16 cellular contexts compared by ENCODE assay signal in genomic region chr1:53562983-53563379, GRCh38.
A peak's percentile ranks its signal among the peaks of the same experiment; 100 is the strongest.
DNase-seq lines count a peak whose midpoint lies in the region; ATAC-seq and TF ChIP-seq lines count a peak whose summit lies in the region.
"Had no signal": no experiment of that assay in that cellular context is flagged by ENCODE, and none has a peak within 500 bp of the region (broad histone marks: within the 10 kb centered on the region; RNA-seq: fewer than 3 reads in every experiment).

No MANE protein-coding gene starts in this region.

- no peaks in the 10 kb centered on the region for H3K36me3 ChIP-seq in Loucy (ENCODE audit: insufficient read depth, low read length)
- no peaks in the 10 kb centered on the region for H3K36me3 ChIP-seq in osteoblast (ENCODE audit: insufficient read depth, low read length)
- no peaks in the 10 kb centered on the region for H3K36me3 ChIP-seq in naive thymus-derived CD4-positive, alpha-beta T cell (ENCODE audit: control insufficient read depth in 2 of 3, insufficient read depth in 3 of 3, low read length in 3 of 3)
- H3K36me3 ChIP-seq: BLaER1 had no signal

- H3K4me1 Mint-ChIP-seq in activated CD4-positive, alpha-beta memory T cell treated with anti-CD3 and anti-CD28 coated beads for 36 hours (ENCODE audit: low read depth) = peaks cover 12% of the 10 kb centered on the region
- H3K4me1 Mint-ChIP-seq in activated CD4-positive, alpha-beta memory T cell treated with anti-CD3 and anti-CD28 coated beads, Interleukin-2, amount 10 ng/mL, durations not matched to agents 7 days and 5 days = peaks cover 12% of the 10 kb centered on the region
- H3K4me1 Mint-ChIP-seq in central memory CD8-positive, alpha-beta T cell = peaks cover 19% of the 10 kb centered on the region
- H3K4me1 Mint-ChIP-seq in naive thymus-derived CD4-positive, alpha-beta T cell = peaks cover 9 to 24% (median 21%) of the 10 kb centered on the region in 7 donors

- H3K27ac ChIP-seq in osteoblast (ENCODE audit: low read depth, low read length) = no peak overlapping the region
- no peak overlapping the region for H3K27ac ChIP-seq in naive thymus-derived CD4-positive, alpha-beta T cell (ENCODE audit: low read depth, low read length)
- H3K27ac ChIP-seq: BLaER1 had no signal

- H2AFZ ChIP-seq in Loucy (ENCODE audit: low read length) (no peak overlapping the region), osteoblast (ENCODE audit: low read length) (no peak overlapping the region)
- H2AFZ ChIP-seq: GM23338 had no signal

- H3K4me2 ChIP-seq in Loucy (ENCODE audit: low read depth, low read length, poor library complexity, severe bottlenecking) (peak overlapping the region; percentile 86), osteoblast (ENCODE audit: insufficient read depth, low read length) (no peak overlapping the region)
- H3K4me2 ChIP-seq: BLaER1, GM23338 had no signal

- H3K79me2 ChIP-seq in Loucy (ENCODE audit: insufficient read depth, low read length) = no peaks in the 10 kb centered on the region
- no peaks in the 10 kb centered on the region for H3K79me2 ChIP-seq in osteoblast (ENCODE audit: insufficient read depth, low read length)

- H3K4me1 ChIP-seq in Loucy (ENCODE audit: insufficient read depth, low read length, poor library complexity, severe bottlenecking) (peaks cover 79% of the 10 kb centered on the region), osteoblast (ENCODE audit: insufficient read depth, low read length) (no peaks in the 10 kb centered on the region)
- H3K4me1 ChIP-seq in naive thymus-derived CD4-positive, alpha-beta T cell (ENCODE audit: control insufficient read depth in 2 of 2, insufficient read depth in 2 of 2, low read length in 2 of 2) = no peaks in the 10 kb centered on the region
- H3K4me1 ChIP-seq: BLaER1, Caco-2 had no signal

- H3K9me3 ChIP-seq in Loucy (ENCODE audit: insufficient read depth, low read depth, low read length) = peaks cover 4% of the 10 kb centered on the region; the same call in 1 of the 2 replicates
- H3K9me3 ChIP-seq in osteoblast (ENCODE audit: low read depth, low read length) = no peaks in the 10 kb centered on the region
- H3K9me3 ChIP-seq in naive thymus-derived CD4-positive, alpha-beta T cell (ENCODE audit: control insufficient read depth in 2 of 3, low read length in 3 of 3) = peaks cover 0 to 5% (median 0%) of the 10 kb centered on the region in 3 experiments
- H3K9me3 ChIP-seq: Caco-2 had no signal

- peak; percentile 4 for DNase-seq in activated CD4-positive, alpha-beta memory T cell treated with anti-CD3 and anti-CD28 coated beads for 36 hours
- no peak for DNase-seq in activated CD4-positive, alpha-beta memory T cell treated with anti-CD3 and anti-CD28 coated beads, Interleukin-2, amount 10 ng/mL, durations not matched to agents 7 days and 5 days
- no peak for DNase-seq in central memory CD8-positive, alpha-beta T cell (ENCODE audit: low spot score in 2 of 2)
- peak; percentile 30 for DNase-seq in renal cortical epithelial cell (ENCODE audit: low read depth)
- DNase-seq in osteoblast (ENCODE audit: insufficient read length, low spot score, missing footprints) = no peak
- no peak for DNase-seq in naive thymus-derived CD4-positive, alpha-beta T cell
- no peak for DNase-seq in pons (ENCODE audit: low spot score)
- DNase-seq: 8988T, AML-193, DND-41, GDM1, H7 had no signal

- no peak overlapping the region for H3K4me3 Mint-ChIP-seq in activated CD4-positive, alpha-beta memory T cell treated with anti-CD3 and anti-CD28 coated beads for 36 hours
- H3K4me3 Mint-ChIP-seq in activated CD4-positive, alpha-beta memory T cell treated with anti-CD3 and anti-CD28 coated beads, Interleukin-2, amount 10 ng/mL, durations not matched to agents 7 days and 5 days = no peak overlapping the region
- peak overlapping the region; percentile 77 for H3K4me3 Mint-ChIP-seq in central memory CD8-positive, alpha-beta T cell
- H3K4me3 Mint-ChIP-seq in naive thymus-derived CD4-positive, alpha-beta T cell = peak overlapping the region in 1 of 10 donors; percentile 15
- H3K4me3 Mint-ChIP-seq: GM23338 had no signal

- CTCF ChIA-PET in activated CD4-positive, alpha-beta memory T cell treated with anti-CD3 and anti-CD28 coated beads for 36 hours (lab: Charles Lee) = no interaction called here
- CTCF ChIA-PET in activated CD4-positive, alpha-beta memory T cell treated with anti-CD3 and anti-CD28 coated beads, Interleukin-2, amount 10 ng/mL, durations not matched to agents 7 days and 5 days (lab: Charles Lee) = no interaction called here
- CTCF ChIA-PET in naive thymus-derived CD4-positive, alpha-beta T cell (lab: Charles Lee) = no interaction called here

- intact Hi-C loops in activated CD4-positive, alpha-beta memory T cell treated with anti-CD3 and anti-CD28 coated beads for 36 hours (cut with micrococcal nuclease) = no loop called here
- intact Hi-C loops in naive thymus-derived CD4-positive, alpha-beta T cell (cut with micrococcal nuclease) = no loop called here

- H3K36me3 Mint-ChIP-seq in activated CD4-positive, alpha-beta memory T cell treated with anti-CD3 and anti-CD28 coated beads for 36 hours = no peaks in the 10 kb centered on the region
- no peaks in the 10 kb centered on the region for H3K36me3 Mint-ChIP-seq in activated CD4-positive, alpha-beta memory T cell treated with anti-CD3 and anti-CD28 coated beads, Interleukin-2, amount 10 ng/mL, durations not matched to agents 7 days and 5 days (ENCODE audit: low read depth)
- no peaks in the 10 kb centered on the region for H3K36me3 Mint-ChIP-seq in central memory CD8-positive, alpha-beta T cell (ENCODE audit: insufficient read depth)
- peaks cover 0 to 6% (median 4%) of the 10 kb centered on the region in 5 donors for H3K36me3 Mint-ChIP-seq in naive thymus-derived CD4-positive, alpha-beta T cell

- H3K4me3 ChIP-seq in Loucy (ENCODE audit: low read length, poor library complexity, severe bottlenecking) (peak overlapping the region; percentile 68), osteoblast (ENCODE audit: insufficient read depth, low read length) (no peak overlapping the region)
- no peak overlapping the region for H3K4me3 ChIP-seq in naive thymus-derived CD4-positive, alpha-beta T cell (ENCODE audit: low read length)
- H3K4me3 ChIP-seq: BLaER1, GM23338 had no signal

- peaks cover 18% of the 10 kb centered on the region for H3K27me3 Mint-ChIP-seq in activated CD4-positive, alpha-beta memory T cell treated with anti-CD3 and anti-CD28 coated beads for 36 hours
- peaks cover 36% of the 10 kb centered on the region for H3K27me3 Mint-ChIP-seq in activated CD4-positive, alpha-beta memory T cell treated with anti-CD3 and anti-CD28 coated beads, Interleukin-2, amount 10 ng/mL, durations not matched to agents 7 days and 5 days
- no peaks in the 10 kb centered on the region for H3K27me3 Mint-ChIP-seq in central memory CD8-positive, alpha-beta T cell
- peaks cover 27 to 44% (median 36%) of the 10 kb centered on the region in 5 donors for H3K27me3 Mint-ChIP-seq in naive thymus-derived CD4-positive, alpha-beta T cell

- POLR2A ChIA-PET in activated CD4-positive, alpha-beta memory T cell treated with anti-CD3 and anti-CD28 coated beads for 36 hours (lab: Charles Lee) = no interaction called here
- POLR2A ChIA-PET in activated CD4-positive, alpha-beta memory T cell treated with anti-CD3 and anti-CD28 coated beads, Interleukin-2, amount 10 ng/mL, durations not matched to agents 7 days and 5 days (lab: Charles Lee) = no interaction called here
- POLR2A ChIA-PET in naive thymus-derived CD4-positive, alpha-beta T cell (lab: Charles Lee) = no interaction called here

- H3K27ac Mint-ChIP-seq in activated CD4-positive, alpha-beta memory T cell treated with anti-CD3 and anti-CD28 coated beads for 36 hours = no peak overlapping the region
- H3K27ac Mint-ChIP-seq in activated CD4-positive, alpha-beta memory T cell treated with anti-CD3 and anti-CD28 coated beads, Interleukin-2, amount 10 ng/mL, durations not matched to agents 7 days and 5 days = no peak overlapping the region
- peak overlapping the region; percentile 58 for H3K27ac Mint-ChIP-seq in central memory CD8-positive, alpha-beta T cell (ENCODE audit: low read depth)
- H3K27ac Mint-ChIP-seq in naive thymus-derived CD4-positive, alpha-beta T cell = no peak overlapping the region
- H3K27ac Mint-ChIP-seq: GM23338 had no signal

- no peaks in the 10 kb centered on the region for H3K9me3 Mint-ChIP-seq in activated CD4-positive, alpha-beta memory T cell treated with anti-CD3 and anti-CD28 coated beads for 36 hours
- H3K9me3 Mint-ChIP-seq in activated CD4-positive, alpha-beta memory T cell treated with anti-CD3 and anti-CD28 coated beads, Interleukin-2, amount 10 ng/mL, durations not matched to agents 7 days and 5 days = no peaks in the 10 kb centered on the region
- H3K9me3 Mint-ChIP-seq in central memory CD8-positive, alpha-beta T cell = no peaks in the 10 kb centered on the region
- H3K9me3 Mint-ChIP-seq in naive thymus-derived CD4-positive, alpha-beta T cell = peaks cover 0 to 12% (median 6%) of the 10 kb centered on the region in 11 donors

- peaks cover 12% of the 10 kb centered on the region for H3F3A ChIP-seq in Loucy (ENCODE audit: low read depth)

- no peak for TF ChIP-seq CTCF in Loucy (conservative IDR thresholded peaks at IDR 0.05; ENCODE audit: low read length)
- TF ChIP-seq CTCF in osteoblast (IDR thresholded peaks at IDR 0.05; ENCODE audit: extremely low read depth, low read depth, low read length) = no peak

- H4K20me1 ChIP-seq in Loucy (ENCODE audit: insufficient read depth, low read length, poor library complexity, severe bottlenecking) = no peaks in the 10 kb centered on the region
- H4K20me1 ChIP-seq in osteoblast (ENCODE audit: insufficient read depth, low read length) = peaks cover 47% of the 10 kb centered on the region
- H4K20me1 ChIP-seq: BLaER1 had no signal

- no peaks in the 10 kb centered on the region for H3K27me3 ChIP-seq in Loucy (ENCODE audit: insufficient read depth, low read length, poor library complexity, severe bottlenecking)
- H3K27me3 ChIP-seq in osteoblast (ENCODE audit: insufficient read depth, low read length) = peaks cover 2% of the 10 kb centered on the region
- H3K27me3 ChIP-seq in naive thymus-derived CD4-positive, alpha-beta T cell (ENCODE audit: control insufficient read depth in 2 of 2, insufficient read depth in 2 of 2, low read length in 2 of 2) = no peaks in the 10 kb centered on the region
- H3K27me3 ChIP-seq: BLaER1 had no signal

- no peak for ATAC-seq in central memory CD8-positive, alpha-beta T cell (replicated peaks; ENCODE audit: extremely low read depth, poor library complexity, severe bottlenecking)
- ATAC-seq in naive thymus-derived CD4-positive, alpha-beta T cell = no peak
- ATAC-seq: GM23338 had no signal

- H3K9ac ChIP-seq in Loucy (ENCODE audit: low read depth, low read length, poor library complexity, severe bottlenecking) = peak overlapping the region; percentile 78
- H3K9ac ChIP-seq: BLaER1 had no signal

- H3K9me2 ChIP-seq in Loucy (replicated peaks; ENCODE audit: low read depth, low read length) = no peaks in the 10 kb centered on the region

Comparison
In these comparisons a context has a peak if more than half of its experiments do, and no peak if none do; other contexts are left out.
1. DNase-seq: peak in activated CD4-positive, alpha-beta memory T cell treated with anti-CD3 and anti-CD28 coated beads for 36 hours (single experiment) and renal cortical epithelial cell (single experiment); none in activated CD4-positive, alpha-beta memory T cell treated with anti-CD3 and anti-CD28 coated beads, Interleukin-2, amount 10 ng/mL, durations not matched to agents 7 days and 5 days (single experiment), central memory CD8-positive, alpha-beta T cell (0 of 2), osteoblast (single experiment), naive thymus-derived CD4-positive, alpha-beta T cell (0 of 9) and pons (single experiment).